In the genomic region with DNA sequence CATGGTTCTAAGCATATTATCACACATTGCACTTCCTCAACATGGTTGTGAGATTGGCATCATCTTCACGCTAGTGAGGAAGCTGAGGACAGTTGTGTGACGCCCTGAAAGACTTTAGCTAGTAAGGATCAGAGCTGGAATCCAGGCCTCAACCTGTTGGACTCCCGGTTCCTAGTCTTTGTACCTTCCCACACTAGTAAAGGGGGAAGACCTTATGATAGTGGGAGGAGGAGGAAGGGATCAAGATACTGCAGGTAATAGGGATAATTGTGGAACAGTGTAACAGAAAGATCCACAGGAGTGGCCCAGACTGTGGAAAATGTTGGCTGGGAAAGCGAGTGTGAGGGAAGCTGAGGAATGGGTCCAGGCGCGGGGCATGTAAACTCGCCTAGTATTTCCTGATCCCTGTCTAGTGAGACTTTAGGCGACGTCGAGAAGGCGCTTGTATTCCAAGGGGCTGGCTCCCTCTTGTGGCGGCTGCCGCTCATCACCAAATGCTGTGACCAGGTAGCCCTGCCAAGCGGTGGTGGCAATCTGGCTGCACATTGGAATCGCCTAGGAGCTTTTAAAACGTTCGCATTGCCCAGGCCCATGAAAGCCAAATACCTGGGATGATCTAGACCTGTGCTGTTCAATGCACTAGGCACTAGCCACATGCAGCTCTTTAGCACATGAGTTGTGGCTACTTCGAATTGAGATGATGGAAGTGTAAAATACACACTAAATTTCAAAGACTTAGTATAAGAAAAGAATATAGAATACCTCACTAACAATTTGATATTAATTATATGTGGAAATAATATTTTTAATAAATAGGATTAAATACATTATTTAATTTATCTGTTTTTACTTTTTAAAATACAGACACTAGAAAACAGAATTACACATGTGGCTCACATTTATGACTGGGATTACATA, we compare ENCODE assay signal across 8 cellular contexts. TPM values are rescaled to one million over a fixed set of nuclear protein-coding genes. Genes with fewer than 3 reads are reported as not detected.
DNase-seq lines count a peak whose midpoint lies in the region; ATAC-seq and TF ChIP-seq lines count a peak whose summit lies in the region.

No MANE protein-coding gene starts in this region.

- peak; percentile 90 to 92 for TF ChIP-seq CTCF in brain (conservative IDR thresholded peaks at IDR 0.05)

- H3K27me3 Mint-ChIP-seq in brain = peaks cover 15% of the 10 kb centered on the region

- no peaks in the 10 kb centered on the region for H3K4me1 Mint-ChIP-seq in brain

- H3K9me3 Mint-ChIP-seq in brain = peaks cover 0 to 2% (median 0%) of the 10 kb centered on the region in 5 experiments

- no peaks in the 10 kb centered on the region for H3K36me3 Mint-ChIP-seq in brain

- ATAC-seq in GM18505 (IDR thresholded peaks at IDR 0.05; ENCODE audit: unreplicated experiment) = peak; percentile 91
- ATAC-seq in HG02938 (IDR thresholded peaks at IDR 0.05; ENCODE audit: unreplicated experiment) = peak; percentile 91

- no peak for TF ChIP-seq POLR2A in GM18505 (IDR thresholded peaks at IDR 0.05; ENCODE audit: borderline replicate concordance, extremely low read depth, insufficient read depth, insufficient read length)

- peak; percentile 28 for DNase-seq in 8988T
- peak; percentile 82 to 86 for DNase-seq in NCI-H2081 (lab: John Stamatoyannopoulos, UW)
- DNase-seq in T-helper 9 cell = peak; percentile 32
- DNase-seq in iPS-NIHi7 (ENCODE audit: extremely low spot score) = peak; percentile 91
- DNase-seq in stimulated activated CD4-positive, alpha-beta T cell treated with anti-CD3 and anti-CD28 coated beads, Interleukin-12 subunit alpha, Interleukin-12 subunit beta, amount 100 ng/mL, for 48 hours (ENCODE audit: low read depth in 2 of 3, low spot score in 1 of 3) = peak; percentile 28 to 56 (median 43)

- no peak overlapping the region for H3K27ac Mint-ChIP-seq in brain

- H3K4me3 Mint-ChIP-seq in brain = peak overlapping the region in 3 of 5 experiments; percentile 14 to 51 (median 40)

RNA-seq across cellular contexts. Expression of a gene that starts 38.8 kb away (rescaled TPM):
- polyA plus RNA-seq in brain (ENCODE audit: insufficient read depth, low read depth, low replicate concordance) = not detected

Comparison
In these comparisons a context has a peak if more than half of its experiments do, and no peak if none do; other contexts are left out.
1. Peak in every context shown above with its lines: DNase-seq and ATAC-seq.
2. DNase-seq: peak in every context shown above with its lines; median percentile 91 in iPS-NIHi7; 84 in NCI-H2081; 43 in stimulated activated CD4-positive, alpha-beta T cell treated with anti-CD3 and anti-CD28 coated beads, Interleukin-12 subunit alpha, Interleukin-12 subunit beta, amount 100 ng/mL, for 48 hours; 32 in T-helper 9 cell; 28 in 8988T.